1 cellular context compared by ENCODE assay signal in the genomic region with DNA sequence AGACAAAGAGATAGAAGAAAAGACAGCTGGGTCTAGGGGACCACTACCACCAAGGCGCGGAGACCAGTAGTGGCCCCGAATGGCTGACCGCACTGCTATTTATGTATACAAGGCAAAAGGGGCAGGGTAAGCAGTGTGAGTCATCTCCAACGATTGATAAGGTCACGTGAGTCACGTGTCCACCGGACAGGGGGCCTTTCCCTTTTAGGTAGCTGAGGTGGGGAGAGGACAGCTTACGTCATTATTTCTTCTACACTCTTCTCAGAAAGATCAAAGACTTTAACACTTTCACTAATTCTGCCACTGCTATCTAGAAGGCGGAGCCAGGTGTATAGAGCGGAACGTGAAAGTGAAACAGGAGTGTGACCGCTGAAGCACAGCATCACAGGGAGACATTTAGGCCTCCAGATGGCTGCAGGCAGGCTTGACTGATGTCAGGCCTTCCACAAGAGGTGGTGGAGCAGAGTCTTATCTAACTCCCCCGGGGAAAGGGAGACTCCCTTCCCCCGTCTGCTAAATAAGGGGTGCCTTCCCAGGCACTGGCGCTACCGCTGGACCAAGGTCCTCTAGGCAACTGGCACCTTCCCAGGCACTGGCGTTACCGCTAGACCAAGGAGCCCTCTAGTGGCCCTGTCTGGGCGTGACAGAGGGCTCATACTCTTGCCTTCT.
A peak's percentile ranks its signal among the peaks of the same experiment; 100 is the strongest.
TF ChIP-seq lines count a peak whose summit lies in the region.

No MANE protein-coding gene starts in this region.

TF ChIP-seq in GM12878, 131 proteins besides CTCF, POLR2A, EP300 and RAD21 (continued from another document):
- TF ChIP-seq, protein P1, sequence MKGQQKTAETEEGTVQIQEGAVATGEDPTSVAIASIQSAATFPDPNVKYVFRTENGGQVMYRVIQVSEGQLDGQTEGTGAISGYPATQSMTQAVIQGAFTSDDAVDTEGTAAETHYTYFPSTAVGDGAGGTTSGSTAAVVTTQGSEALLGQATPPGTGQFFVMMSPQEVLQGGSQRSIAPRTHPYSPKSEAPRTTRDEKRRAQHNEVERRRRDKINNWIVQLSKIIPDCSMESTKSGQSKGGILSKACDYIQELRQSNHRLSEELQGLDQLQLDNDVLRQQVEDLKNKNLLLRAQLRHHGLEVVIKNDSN (IDR thresholded peaks at IDR 0.05; ENCODE audit: borderline replicate concordance, extremely low read length, insufficient read depth, low read depth, low read length) = peak; percentile 66
- TF ChIP-seq CBX5 (IDR thresholded peaks at IDR 0.05; ENCODE audit: low read depth) (0 out of 2 replicates have a peak, but pooled peaks have one; percentile 26), EGR1 (IDR thresholded peaks at IDR 0.05; ENCODE audit: borderline replicate concordance in 1 of 2, low read depth in 2 of 2, low read length in 2 of 2) (no peak), HCFC1 (IDR thresholded peaks at IDR 0.05; ENCODE audit: low read length) (no peak), KAT2A (conservative IDR thresholded peaks at IDR 0.05; ENCODE audit: control insufficient read depth, low read depth, low read length) (no peak), MYC (IDR thresholded peaks at IDR 0.05; ENCODE audit: insufficient read depth, insufficient read length, insufficient replicate concordance, low read length, severe bottlenecking) (no peak), NRF1 (conservative IDR thresholded peaks at IDR 0.05; ENCODE audit: low read depth, low read length) (no peak), ETV6 (conservative IDR thresholded peaks at IDR 0.05 in 1 of 2, IDR thresholded peaks at IDR 0.05 in 1 of 2; ENCODE audit: borderline replicate concordance in 1 of 2, low read depth in 1 of 2) (0 out of 4 replicates have a peak, but pooled peaks of 1 of the 2 experiments have one; percentile 36)
- TF ChIP-seq, protein P2, sequence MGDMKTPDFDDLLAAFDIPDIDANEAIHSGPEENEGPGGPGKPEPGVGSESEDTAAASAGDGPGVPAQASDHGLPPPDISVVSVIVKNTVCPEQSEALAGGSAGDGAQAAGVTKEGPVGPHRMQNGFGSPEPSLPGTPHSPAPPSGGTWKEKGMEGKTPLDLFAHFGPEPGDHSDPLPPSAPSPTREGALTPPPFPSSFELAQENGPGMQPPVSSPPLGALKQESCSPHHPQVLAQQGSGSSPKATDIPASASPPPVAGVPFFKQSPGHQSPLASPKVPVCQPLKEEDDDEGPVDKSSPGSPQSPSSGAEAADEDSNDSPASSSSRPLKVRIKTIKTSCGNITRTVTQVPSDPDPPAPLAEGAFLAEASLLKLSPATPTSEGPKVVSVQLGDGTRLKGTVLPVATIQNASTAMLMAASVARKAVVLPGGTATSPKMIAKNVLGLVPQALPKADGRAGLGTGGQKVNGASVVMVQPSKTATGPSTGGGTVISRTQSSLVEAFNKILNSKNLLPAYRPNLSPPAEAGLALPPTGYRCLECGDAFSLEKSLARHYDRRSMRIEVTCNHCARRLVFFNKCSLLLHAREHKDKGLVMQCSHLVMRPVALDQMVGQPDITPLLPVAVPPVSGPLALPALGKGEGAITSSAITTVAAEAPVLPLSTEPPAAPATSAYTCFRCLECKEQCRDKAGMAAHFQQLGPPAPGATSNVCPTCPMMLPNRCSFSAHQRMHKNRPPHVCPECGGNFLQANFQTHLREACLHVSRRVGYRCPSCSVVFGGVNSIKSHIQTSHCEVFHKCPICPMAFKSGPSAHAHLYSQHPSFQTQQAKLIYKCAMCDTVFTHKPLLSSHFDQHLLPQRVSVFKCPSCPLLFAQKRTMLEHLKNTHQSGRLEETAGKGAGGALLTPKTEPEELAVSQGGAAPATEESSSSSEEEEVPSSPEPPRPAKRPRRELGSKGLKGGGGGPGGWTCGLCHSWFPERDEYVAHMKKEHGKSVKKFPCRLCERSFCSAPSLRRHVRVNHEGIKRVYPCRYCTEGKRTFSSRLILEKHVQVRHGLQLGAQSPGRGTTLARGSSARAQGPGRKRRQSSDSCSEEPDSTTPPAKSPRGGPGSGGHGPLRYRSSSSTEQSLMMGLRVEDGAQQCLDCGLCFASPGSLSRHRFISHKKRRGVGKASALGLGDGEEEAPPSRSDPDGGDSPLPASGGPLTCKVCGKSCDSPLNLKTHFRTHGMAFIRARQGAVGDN (IDR thresholded peaks at IDR 0.05) = no peak
- TF ChIP-seq, protein P3, sequence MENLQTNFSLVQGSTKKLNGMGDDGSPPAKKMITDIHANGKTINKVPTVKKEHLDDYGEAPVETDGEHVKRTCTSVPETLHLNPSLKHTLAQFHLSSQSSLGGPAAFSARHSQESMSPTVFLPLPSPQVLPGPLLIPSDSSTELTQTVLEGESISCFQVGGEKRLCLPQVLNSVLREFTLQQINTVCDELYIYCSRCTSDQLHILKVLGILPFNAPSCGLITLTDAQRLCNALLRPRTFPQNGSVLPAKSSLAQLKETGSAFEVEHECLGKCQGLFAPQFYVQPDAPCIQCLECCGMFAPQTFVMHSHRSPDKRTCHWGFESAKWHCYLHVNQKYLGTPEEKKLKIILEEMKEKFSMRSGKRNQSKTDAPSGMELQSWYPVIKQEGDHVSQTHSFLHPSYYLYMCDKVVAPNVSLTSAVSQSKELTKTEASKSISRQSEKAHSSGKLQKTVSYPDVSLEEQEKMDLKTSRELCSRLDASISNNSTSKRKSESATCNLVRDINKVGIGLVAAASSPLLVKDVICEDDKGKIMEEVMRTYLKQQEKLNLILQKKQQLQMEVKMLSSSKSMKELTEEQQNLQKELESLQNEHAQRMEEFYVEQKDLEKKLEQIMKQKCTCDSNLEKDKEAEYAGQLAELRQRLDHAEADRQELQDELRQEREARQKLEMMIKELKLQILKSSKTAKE (IDR thresholded peaks at IDR 0.05; ENCODE audit: low read depth, poor library complexity, severe bottlenecking) = peak; percentile 73
